Comparison of ENCODE assay signal across 9 cellular contexts in genomic region chr9:134698587-134699342, GRCh38. TPM values are rescaled to one million over a fixed set of nuclear protein-coding genes. Genes with fewer than 3 reads are reported as not detected.
A peak's percentile ranks its signal among the peaks of the same experiment; 100 is the strongest.
DNase-seq lines count a peak whose midpoint lies in the region; ATAC-seq, FAIRE-seq and TF ChIP-seq lines count a peak whose summit lies in the region.
"Had no signal": no experiment of that assay in that cellular context is flagged by ENCODE, and none has a peak within 500 bp of the region (broad histone marks: within the 10 kb centered on the region; RNA-seq: fewer than 3 reads in every experiment).

No MANE protein-coding gene starts in this region.

- POLR2A ChIA-PET in IMR-90 (lab: Charles Lee; ENCODE audit: unreplicated experiment) = no interaction called here

- no peak overlapping the region for H3K56ac ChIP-seq in IMR-90 (ENCODE audit: extremely low read depth, insufficient read depth, low read length)

- H2BK120ac ChIP-seq in IMR-90 (ENCODE audit: low read depth, low read length) = no peak overlapping the region

- H3K4me2 ChIP-seq in IMR-90 (ENCODE audit: low read depth, low read length) = no peak overlapping the region

- H3K9me3 ChIP-seq in IMR-90 (ENCODE audit: control insufficient read depth, insufficient read depth, low read length) = no peaks in the 10 kb centered on the region

- CTCF ChIA-PET in IMR-90 (lab: Yijun Ruan, JAX) = interaction anchor here (0.7 kb wide), 1 partner anchor 40 kb away, joined by 3 read pairs; no protein-coding TSS in a partner anchor

- no peak overlapping the region for H3K27ac ChIP-seq in IMR-90 (ENCODE audit: insufficient read depth, low read length)

- H3K23ac ChIP-seq in IMR-90 (ENCODE audit: low read depth, low read length) = no peak overlapping the region

- no peak overlapping the region for H4K5ac ChIP-seq in IMR-90 (ENCODE audit: low read depth, low read length)

- no peaks in the 10 kb centered on the region for H3K27me3 ChIP-seq in IMR-90 (ENCODE audit: control insufficient read depth, insufficient read depth, low read length)

- peaks cover 4% of the 10 kb centered on the region; the same call in 1 of the 2 replicates for H3K9me1 ChIP-seq in IMR-90 (ENCODE audit: insufficient read depth, low read length)

- H4K91ac ChIP-seq in IMR-90 (ENCODE audit: insufficient read depth, low read depth, low read length) = no peak overlapping the region

- H3K4me3 Mint-ChIP-seq in brain = no peak overlapping the region
- H3K4me3 Mint-ChIP-seq: T-helper 1 cell treated with Interleukin-12 subunit alpha and Interleukin-12 subunit beta and Interleukin-4 antibody, amounts not matched to agents 30 μg/mL and 1 μg/mL, for 36 hours had no signal

- no peak overlapping the region for H3K18ac ChIP-seq in IMR-90 (ENCODE audit: low read depth, low read length)

- H3K27ac Mint-ChIP-seq in brain = peak overlapping the region in 3 of 5 experiments; percentile 26 to 75 (median 48)
- H3K27ac Mint-ChIP-seq: T-helper 1 cell treated with Interleukin-12 subunit alpha and Interleukin-12 subunit beta and Interleukin-4 antibody, amounts not matched to agents 30 μg/mL and 1 μg/mL, for 36 hours had no signal

- no peak overlapping the region for H4K8ac ChIP-seq in IMR-90 (ENCODE audit: low read depth in 2 of 2, low read length in 2 of 2)

- in situ Hi-C loops in IMR-90 (cut with MboI; ENCODE audit: low sequenced_read_pairs) = no loop called here
- in situ Hi-C loops in SK-MEL-5 (cut with HindIII; ENCODE audit: low pct_unique_long_range_greater_than_20kb, low sequenced_read_pairs) = no loop called here

- peak overlapping the region; percentile 81 for H2AK9ac ChIP-seq in IMR-90 (replicated peaks; ENCODE audit: low read depth, low read length, poor library complexity)

- peaks cover 7% of the 10 kb centered on the region for H3K4me1 ChIP-seq in IMR-90 (ENCODE audit: control insufficient read depth, insufficient read depth, low read length)

- TF ChIP-seq POLR2A in IMR-90 (IDR thresholded peaks at IDR 0.05; ENCODE audit: low read depth, low read length) = no peak

- peaks cover 35 to 89% of the 10 kb centered on the region in 2 experiments for H3K79me1 ChIP-seq in IMR-90 (ENCODE audit: low read depth in 1 of 2, low read length in 2 of 2)

- H3K36me3 ChIP-seq in IMR-90 (ENCODE audit: control insufficient read depth, insufficient read depth, low read length) = peaks cover 50% of the 10 kb centered on the region

- TF ChIP-seq CTCF in D721Med (IDR thresholded peaks at IDR 0.05; ENCODE audit: insufficient read depth, missing control alignments) (peak; percentile 83), IMR-90 (conservative IDR thresholded peaks at IDR 0.05; ENCODE audit: low read depth, low read length) (peak; percentile 69), brain (conservative IDR thresholded peaks at IDR 0.05) (peak; percentile 93 to 97)

- no peak overlapping the region for H2BK5ac ChIP-seq in IMR-90 (ENCODE audit: low read depth, low read length, poor library complexity, severe bottlenecking)

- no peak for FAIRE-seq in D721Med (lab: Jason Lieb, UNC)

- no peak overlapping the region for H3K4me3 ChIP-seq in IMR-90 (ENCODE audit: insufficient read depth, low read depth, low read length)

- peak; percentile 77 for ATAC-seq in IMR-90 (ENCODE audit: low read depth)
- ATAC-seq in HG02870 (IDR thresholded peaks at IDR 0.05; ENCODE audit: unreplicated experiment) = no peak

- no peaks in the 10 kb centered on the region for H3K27me3 Mint-ChIP-seq in brain

- peak overlapping the region; percentile 69 for H2AFZ ChIP-seq in IMR-90 (replicated peaks; ENCODE audit: low read length, poor library complexity)

- TF ChIP-seq RAD21 in IMR-90 (IDR thresholded peaks at IDR 0.05; ENCODE audit: low read length) = peak; percentile 75

- no TSS peak for BruUV-seq in IMR-90 (replicated peaks; lab: Mats Ljungman, UMichigan)

- no peak overlapping the region for H2BK15ac ChIP-seq in IMR-90 (ENCODE audit: low read depth, low read length)

- DNase-seq in D721Med (ENCODE audit: insufficient read length, low spot score) (peak; percentile 92), IMR-90 (peak; percentile 36), SK-MEL-5 (ENCODE audit: low read depth, low spot score) (peak; percentile 68), inferior parietal cortex (ENCODE audit: extremely low spot score) (peak; percentile 53), foreskin melanocyte (no peak)
- DNase-seq in stimulated activated CD4-positive, alpha-beta T cell treated with anti-CD3 and anti-CD28 coated beads, Interleukin-15, amount 100 ng/mL, for 48 hours (ENCODE audit: low read depth in 2 of 2) = peak; percentile 26 to 47

- dilution Hi-C loops in IMR-90 (cut with HindIII; ENCODE audit: low sequenced_read_pairs, unreplicated experiment) = no loop called here

- intact Hi-C loops in IMR-90 (cut with micrococcal nuclease) = loop anchor here (1.0 kb wide), 1 partner anchor 249 kb away; no protein-coding TSS in a partner anchor

- no peaks in the 10 kb centered on the region for H3K9me3 Mint-ChIP-seq in brain
- H3K9me3 Mint-ChIP-seq: T-helper 1 cell treated with Interleukin-12 subunit alpha and Interleukin-12 subunit beta and Interleukin-4 antibody, amounts not matched to agents 30 μg/mL and 1 μg/mL, for 36 hours had no signal

- no peak overlapping the region for H3K14ac ChIP-seq in IMR-90 (replicated peaks; ENCODE audit: low read depth, low read length)

- peaks cover 16% of the 10 kb centered on the region for H3K4me1 Mint-ChIP-seq in brain

- no peak overlapping the region for H3K9ac ChIP-seq in IMR-90 (ENCODE audit: low read depth, low read length)

- H3K4ac ChIP-seq in IMR-90 (ENCODE audit: low read depth, low read length) = no peak overlapping the region

- H4K20me1 ChIP-seq in IMR-90 (ENCODE audit: insufficient read depth, low read length) = peaks cover 94% of the 10 kb centered on the region

- H3K36me3 Mint-ChIP-seq in brain = no peaks in the 10 kb centered on the region

- H2AK5ac ChIP-seq in IMR-90 (ENCODE audit: low read depth, low read length) = no peak overlapping the region

- H2BK20ac ChIP-seq in IMR-90 (ENCODE audit: low read depth, low read length) = no peak overlapping the region

- WGBS in IMR-90 (ENCODE audit: extremely low coverage in 2 of 2, insufficient read length in 1 of 2), 2 experiments = 60% methylated on average over 8 of the region's 19 CpGs; no CpG with 5 or more reads in 1 of the 2 experiments

TF ChIP-seq in IMR-90, 13 proteins besides CTCF, POLR2A, EP300 and RAD21:
- TF ChIP-seq MXI1 (IDR thresholded peaks at IDR 0.05; ENCODE audit: borderline replicate concordance, low read depth, low read length) (no peak), SMC3 (IDR thresholded peaks at IDR 0.05; ENCODE audit: low read depth, low read length) (peak; percentile 51)

RNA-seq across cellular contexts. Expression of gene COL5A1, which starts 57.2 kb away (rescaled TPM):
- total RNA-seq in IMR-90 (2012; rRNA removed) = 19.2 and 21.1 TPM in 2 replicates
- polyA plus RNA-seq in IMR-90 (2012; rRNA removed) (154 and 173 TPM in 2 replicates), brain (ENCODE audit: insufficient read depth, low read depth, low replicate concordance) (1.6 TPM)
- 95.5 and 194 TPM in 2 replicates for polyA plus RNA-seq in IMR-90 (2012; cell fraction: cytosol; rRNA removed)
- 391 and 419 TPM in 2 replicates for polyA plus RNA-seq in IMR-90 (2012; cell fraction: nucleus; rRNA removed; ENCODE audit: low replicate concordance)
- total RNA-seq in SK-MEL-5 (2014; rRNA removed; shearing (Covaris generic)) = not detected in 2 replicates
- not detected in 2 replicates for polyA plus RNA-seq in SK-MEL-5 (2015; cell fraction: cytosol; rRNA removed)
- polyA plus RNA-seq in SK-MEL-5 (2015; cell fraction: nucleus; rRNA removed) = 0.16 TPM in 1 of 2 replicates, not detected in the other

Comparison
In these comparisons a context has a peak if more than half of its experiments do, and no peak if none do; other contexts are left out.
1. RNA of gene COL5A1, which starts 57.2 kb away (total RNA-seq): 19.2 to 21.1 TPM in IMR-90; not detected in SK-MEL-5; every median in the first group is over 10 times any median in the second.
2. Peak in every context shown above with its lines, with median percentiles within 50 percentile points of each other: CTCF ChIP-seq.